In genomic region chr14:75293920-75294648, GRCh38 we compare ENCODE assay signal across 8 cellular contexts. TPM values are rescaled to one million over a fixed set of nuclear protein-coding genes. Genes with fewer than 3 reads are reported as not detected.
DNase-seq lines count a peak whose midpoint lies in the region; ATAC-seq and TF ChIP-seq lines count a peak whose summit lies in the region.

No MANE protein-coding gene starts in this region.

- TF ChIP-seq CTCF in HCT116 (IDR thresholded peaks at IDR 0.05 in 2 of 3, conservative IDR thresholded peaks at IDR 0.05 in 1 of 3; ENCODE audit: borderline replicate concordance in 1 of 3, insufficient read depth in 1 of 3, low read depth in 2 of 3, low read length in 2 of 3): no peak
- no peak for TF ChIP-seq CTCF in MM.1S (IDR thresholded peaks at IDR 0.05; ENCODE audit: low read length)
- TF ChIP-seq CTCF in neural cell (IDR thresholded peaks at IDR 0.05; ENCODE audit: poor library complexity, severe bottlenecking): no peak

- H3K36me3 ChIP-seq in HCT116 (ENCODE audit: control insufficient read depth in 1 of 2, insufficient read depth in 2 of 2, low read length in 2 of 2) (no peaks in the 10 kb centered on the region), MM.1S (replicated peaks; ENCODE audit: insufficient read depth, low read length) (no peaks in the 10 kb centered on the region), neural cell (ENCODE audit: insufficient read depth, low read length) (no peaks in the 10 kb centered on the region)

- peak overlapping the region; percentile 86 for H3K4me2 ChIP-seq in HCT116 (ENCODE audit: low read length)
- peak overlapping the region; percentile 96 for H3K4me2 ChIP-seq in MM.1S (ENCODE audit: low read depth, low read length)
- H3K4me2 ChIP-seq in neural cell (ENCODE audit: low read length): peak overlapping the region; percentile 55

- H3K4me1 ChIP-seq in HCT116 (ENCODE audit: control insufficient read depth in 1 of 2, insufficient read depth in 2 of 2, low read length in 2 of 2) (peaks cover 22 to 31% of the 10 kb centered on the region in 2 experiments), MM.1S (ENCODE audit: low read length) (no peaks in the 10 kb centered on the region)

- H3K9me2 ChIP-seq in HCT116 (ENCODE audit: insufficient read depth) (no peaks in the 10 kb centered on the region), MM.1S (replicated peaks; ENCODE audit: insufficient read depth, low read length) (no peaks in the 10 kb centered on the region), neural cell (ENCODE audit: insufficient read depth, low read length) (no peaks in the 10 kb centered on the region)

- peak; percentile 96 for DNase-seq in ELR (ENCODE audit: low read depth)
- peak; percentile 88 for DNase-seq in HCT116 (ENCODE audit: low read depth, low spot score)
- peak; percentile 80 for DNase-seq in MM.1S
- peak; percentile 79 for DNase-seq in SHP77 treated with DMSO at 0.1 percent for 48 hours (lab: John Stamatoyannopoulos, UW)
- peak; percentile 91 for DNase-seq in activated gamma-delta T cell (lab: John Stamatoyannopoulos, UW)
- peak; percentile 96 for DNase-seq in fibroblast of the conjunctiva (ENCODE audit: low read depth)
- DNase-seq in stimulated activated naive CD8-positive, alpha-beta T cell treated with anti-CD3 and anti-CD28 coated beads, Interleukin-15, amount 100 ng/mL, for 72 hours: peak; percentile 91 to 94

- H3K79me2 ChIP-seq in HCT116 (ENCODE audit: insufficient read depth, low read length) (no peaks in the 10 kb centered on the region), MM.1S (ENCODE audit: low read length) (no peaks in the 10 kb centered on the region), neural cell (replicated peaks; ENCODE audit: insufficient read depth, low read length) (no peaks in the 10 kb centered on the region)

- CTCF ChIA-PET in HCT116 (lab: Charles Lee): interaction anchor here (1.0 to 3.1 kb wide), 5 partner anchors 10 to 433 kb away, joined by 3 to 12 read pairs (median 3); no protein-coding TSS in a partner anchor

- no peak for TF ChIP-seq POLR2A in HCT116 (IDR thresholded peaks at IDR 0.05; ENCODE audit: borderline replicate concordance, extremely low read depth, insufficient read depth, insufficient read length)

- H3K4me3 ChIP-seq in HCT116 (replicated peaks in 1 of 2; ENCODE audit: low read depth in 1 of 2, low read length in 2 of 2): peak overlapping the region; percentile 47 to 63
- peak overlapping the region; percentile 68 for H3K4me3 ChIP-seq in MM.1S (ENCODE audit: low read length)
- H3K4me3 ChIP-seq in neural cell (ENCODE audit: low read length): peak overlapping the region; percentile 76

- H3F3A ChIP-seq in MM.1S (ENCODE audit: insufficient read depth, low read length): 0 out of 2 replicates have a peak, but pooled peaks cover 4% of the 10 kb centered on the region
- H3F3A ChIP-seq in neural cell (ENCODE audit: insufficient read depth, low read length, poor library complexity, severe bottlenecking): peaks cover 8% of the 10 kb centered on the region

- peak; percentile 84 for TF ChIP-seq EP300 in neural cell (conservative IDR thresholded peaks at IDR 0.05; ENCODE audit: poor library complexity, severe bottlenecking)

- H3K9me3 ChIP-seq in HCT116 (ENCODE audit: control insufficient read depth in 1 of 2, insufficient read depth in 1 of 2, low read depth in 1 of 2, low read length in 2 of 2) (no peaks in the 10 kb centered on the region), MM.1S (replicated peaks; ENCODE audit: insufficient read depth, low read length) (no peaks in the 10 kb centered on the region), neural cell (ENCODE audit: low read length) (no peaks in the 10 kb centered on the region)

- BruUV-seq in HCT116 (replicated peaks; lab: Mats Ljungman, UMichigan): no TSS peak

- no peaks in the 10 kb centered on the region for H3K9me3 Mint-ChIP-seq in stimulated activated naive CD8-positive, alpha-beta T cell treated with anti-CD3 and anti-CD28 coated beads, Interleukin-15, amount 100 ng/mL, for 72 hours

- H2AFZ ChIP-seq in HCT116 (ENCODE audit: low read depth, low read length, poor library complexity, severe bottlenecking): peak overlapping the region; percentile 22
- H2AFZ ChIP-seq in MM.1S (ENCODE audit: low read length): 0 out of 2 replicates have a peak overlapping the region, but pooled peaks have one; percentile 38
- H2AFZ ChIP-seq in neural cell (ENCODE audit: low read depth, low read length): peak overlapping the region; percentile 62

- RAD21 ChIA-PET in HCT116 (lab: Charles Lee; ENCODE audit: low non-redundant PET in 1 of 2, low total read pairs in 2 of 2, uncharacterized antibody in 2 of 2, unreplicated experiment in 2 of 2): interaction anchor here in 1 of 2 experiments (1.9 kb wide), 1 partner anchor 35 kb away, joined by 4 read pairs; no protein-coding TSS in a partner anchor

- H3K27me3 Mint-ChIP-seq in stimulated activated naive CD8-positive, alpha-beta T cell treated with anti-CD3 and anti-CD28 coated beads, Interleukin-15, amount 100 ng/mL, for 72 hours: peaks cover 12% of the 10 kb centered on the region

- peaks cover 23% of the 10 kb centered on the region for H3K4me1 Mint-ChIP-seq in stimulated activated naive CD8-positive, alpha-beta T cell treated with anti-CD3 and anti-CD28 coated beads, Interleukin-15, amount 100 ng/mL, for 72 hours

- H3K27ac ChIP-seq in HCT116 (ENCODE audit: low read depth, low read length): peak overlapping the region; percentile 61
- peak overlapping the region; percentile 41; the same call in 1 of the 2 replicates for H3K27ac ChIP-seq in MM.1S (ENCODE audit: low read length)
- H3K27ac ChIP-seq in neural cell (ENCODE audit: low read length): peak overlapping the region; percentile 69

- peak overlapping the region; percentile 99 for H3K27ac Mint-ChIP-seq in stimulated activated naive CD8-positive, alpha-beta T cell treated with anti-CD3 and anti-CD28 coated beads, Interleukin-15, amount 100 ng/mL, for 72 hours

- H3K9ac ChIP-seq in HCT116 (ENCODE audit: low read length) (peak overlapping the region; percentile 71), MM.1S (ENCODE audit: low read length) (peak overlapping the region; percentile 85), neural cell (ENCODE audit: low read length) (peak overlapping the region; percentile 87)

- ATAC-seq in HCT116: peak; percentile 92
- ATAC-seq in stimulated activated naive CD8-positive, alpha-beta T cell treated with anti-CD3 and anti-CD28 coated beads, Interleukin-15, amount 100 ng/mL, for 72 hours: peak; percentile 97

- POLR2A ChIA-PET in HCT116 (lab: Charles Lee): interaction anchor here (0.6 to 2.6 kb wide), 11 partner anchors 10 to 420 kb away, joined by 3 to 10 read pairs (median 3); partner anchors contain the start of genes ERG28, FOS and PGF

- peak overlapping the region; percentile 91 to 98 for H3K4me3 Mint-ChIP-seq in stimulated activated naive CD8-positive, alpha-beta T cell treated with anti-CD3 and anti-CD28 coated beads, Interleukin-15, amount 100 ng/mL, for 72 hours

- H4K20me1 ChIP-seq in HCT116 (ENCODE audit: insufficient read depth): no peaks in the 10 kb centered on the region
- no peaks in the 10 kb centered on the region for H4K20me1 ChIP-seq in MM.1S (ENCODE audit: insufficient read depth, low read length)
- no peaks in the 10 kb centered on the region for H4K20me1 ChIP-seq in neural cell (ENCODE audit: insufficient read depth)

- intact Hi-C loops in HCT116 (cut with micrococcal nuclease): loop anchor here (1.0 to 2.0 kb wide), 3 partner anchors 15 to 118 kb away; partner anchors contain the start of genes FOS and TMED10

- no peaks in the 10 kb centered on the region for H3K27me3 ChIP-seq in HCT116 (ENCODE audit: insufficient read depth, low read length)
- no peaks in the 10 kb centered on the region for H3K27me3 ChIP-seq in MM.1S (replicated peaks; ENCODE audit: insufficient read depth, low read length)
- no peaks in the 10 kb centered on the region for H3K27me3 ChIP-seq in neural cell (ENCODE audit: insufficient read depth, low read depth, low read length)

- TF ChIP-seq RAD21 in HCT116 (IDR thresholded peaks at IDR 0.05; ENCODE audit: low read depth) (no peak), neural cell (conservative IDR thresholded peaks at IDR 0.05) (peak; percentile 18)

TF ChIP-seq in HCT116, 20 proteins besides CTCF, POLR2A, EP300 and RAD21 (continues in another document):
- TF ChIP-seq CEBPB (IDR thresholded peaks at IDR 0.05; ENCODE audit: low read depth): no peak
- peak; percentile 50 for TF ChIP-seq MAX (IDR thresholded peaks at IDR 0.05)
- no peak; the same call in none of the 2 replicates for TF ChIP-seq SIN3A (IDR thresholded peaks at IDR 0.05; ENCODE audit: low read depth)

TF ChIP-seq in neural cell, 6 proteins besides CTCF, POLR2A, EP300 and RAD21 (continues in another document):
- no peak for TF ChIP-seq TAF1 (IDR thresholded peaks at IDR 0.05; ENCODE audit: low read depth)
- TF ChIP-seq REST (IDR thresholded peaks at IDR 0.05; ENCODE audit: borderline replicate concordance): no peak
- TF ChIP-seq MXI1 (conservative IDR thresholded peaks at IDR 0.05; ENCODE audit: poor library complexity, severe bottlenecking): peak; percentile 30
- TF ChIP-seq SMC3 (conservative IDR thresholded peaks at IDR 0.05; ENCODE audit: poor library complexity): no peak
- no peak for TF ChIP-seq EZH2 (IDR thresholded peaks at IDR 0.05; ENCODE audit: borderline replicate concordance, insufficient read depth, low read length, poor library complexity, severe bottlenecking)

RNA-seq across cellular contexts. Expression of gene FOS, which starts 15.5 kb away (rescaled TPM):
- total RNA-seq in HCT116 (2021; ENCODE audit: unreplicated experiment): 50.4 TPM
- polyA plus RNA-seq in HCT116 (2012): 539 and 952 TPM in 2 replicates
- 266 and 296 TPM in 2 replicates for polyA plus RNA-seq in neural cell
- 149 and 226 TPM in 2 replicates for polyA minus RNA-seq in neural cell

Comparison
In these comparisons a context has a peak if more than half of its experiments do, and no peak if none do; other contexts are left out.
1. Peak in every context shown above with its lines: DNase-seq, ATAC-seq, H3K4me3 ChIP-seq and H3K27ac ChIP-seq.